In the genomic region with DNA sequence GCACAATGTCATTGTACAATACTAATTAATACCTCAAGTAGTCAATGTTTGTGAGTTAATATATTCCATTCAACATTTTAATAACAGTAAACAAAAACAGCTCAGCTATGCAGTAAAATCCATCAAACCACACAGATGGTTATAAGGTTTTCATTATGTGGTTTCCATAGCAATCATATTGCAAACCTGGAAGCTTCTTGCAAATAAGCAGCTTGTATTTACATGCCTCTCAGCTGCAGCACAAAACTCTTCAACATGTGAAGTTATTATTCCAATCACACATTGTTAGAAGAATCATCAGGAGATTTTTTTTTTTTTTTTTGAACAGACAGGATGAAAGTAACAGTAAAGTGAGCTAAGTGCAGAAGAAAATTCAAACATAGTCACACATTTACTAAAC, we compare ENCODE assay signal across 13 cellular contexts.
"Had no signal": no experiment of that assay in that cellular context is flagged by ENCODE, and none has a peak within 500 bp of the region (broad histone marks: within the 10 kb centered on the region; RNA-seq: fewer than 3 reads in every experiment).

No MANE protein-coding gene starts in this region.

- ATAC-seq: activated CD8-positive, alpha-beta T cell treated with anti-CD3 and anti-CD28 coated beads for 36 hours; activated T-cell treated with anti-CD3 and anti-CD28 coated beads, Interleukin-2, amount 50 U/mL, for 4 hours; naive thymus-derived CD8-positive, alpha-beta T cell; stimulated activated memory B cell treated with anti-CD40 and anti-IgM and Interleukin-4, amounts not matched to agents 10 μg/mL and 1 μg/mL and 100 μg/mL, for 72 hours; WTC11 had no signal

- H3K27me3 ChIP-seq: adrenal gland, neutrophil had no signal

- H3K27ac ChIP-seq: adrenal gland, cardiac muscle cell, neutrophil had no signal

- H3K4me3 ChIP-seq: adrenal gland, cardiac muscle cell had no signal

- H3K36me3 ChIP-seq: adrenal gland, cardiac muscle cell had no signal

- DNase-seq: activated CD4-positive, alpha-beta T cell treated with anti-CD3 and anti-CD28 coated beads for 4 hours; activated CD8-positive, alpha-beta T cell treated with anti-CD3 and anti-CD28 coated beads for 36 hours; activated effector memory CD4-positive, alpha-beta T cell treated with Interleukin-2 at 50 U/mL for 16 hours; activated naive CD4-positive, alpha-beta T cell treated with anti-CD3 and anti-CD28 coated beads, Interleukin-2, amount 50 U/mL, for 16 hours; activated T-cell treated with anti-CD3 and anti-CD28 coated beads, Interleukin-2, amount 50 U/mL, for 4 hours; adrenal gland; islet precursor cell; naive thymus-derived CD8-positive, alpha-beta T cell; stimulated activated CD4-positive, alpha-beta T cell treated with anti-CD3 and anti-CD28 coated beads, Interleukin-12 subunit alpha, Interleukin-12 subunit beta, amount 100 ng/mL, for 4 hours had no signal

- H3K9me3 ChIP-seq: adrenal gland, neutrophil had no signal
